In genomic region chr11:130114726-130115125, GRCh38 we compare ENCODE assay signal across 24 cellular contexts. TPM values are rescaled to one million over a fixed set of nuclear protein-coding genes. Genes with fewer than 3 reads are reported as not detected.
"Had no signal": no experiment of that assay in that cellular context is flagged by ENCODE, and none has a peak within 500 bp of the region (broad histone marks: within the 10 kb centered on the region; RNA-seq: fewer than 3 reads in every experiment).

No MANE protein-coding gene starts in this region.

- ATAC-seq: activated CD8-positive, alpha-beta T cell treated with anti-CD3 and anti-CD28 coated beads for 36 hours; activated T-helper 17 cell treated with anti-CD3 and anti-CD28 coated beads, Interleukin-2, amount 50 U/mL, for 72 hours; foreskin keratinocyte; left cardiac atrium had no signal

- H3K27me3 ChIP-seq: cardiac muscle cell, foreskin keratinocyte, suprapubic skin, vagina had no signal

- H3K4me3 ChIP-seq: cardiac muscle cell, lower lobe of right lung, suprapubic skin, vagina had no signal

- H3K9me3 Mint-ChIP-seq: activated CD8-positive, alpha-beta T cell treated with anti-CD3 and anti-CD28 coated beads for 36 hours; activated naive CD8-positive, alpha-beta T cell treated with anti-CD3 and anti-CD28 coated beads for 36 hours; activated T-helper 17 cell treated with anti-CD3 and anti-CD28 coated beads, Interleukin-2, amount 50 U/mL, for 72 hours; stimulated activated naive CD8-positive, alpha-beta T cell treated with anti-CD3 and anti-CD28 coated beads, Interleukin-15, Interleukin-2, amounts not matched to agents 100 ng/mL and 50 ng/mL, for 24 hours had no signal

- H3K27me3 Mint-ChIP-seq: activated T-helper 17 cell treated with anti-CD3 and anti-CD28 coated beads, Interleukin-2, amount 50 U/mL, for 72 hours had no signal

- DNase-seq: activated CD4-positive, alpha-beta T cell treated with anti-CD3 and anti-CD28 coated beads for 4 hours; activated CD8-positive, alpha-beta T cell treated with anti-CD3 and anti-CD28 coated beads for 36 hours; activated naive CD4-positive, alpha-beta T cell; activated naive CD8-positive, alpha-beta T cell treated with anti-CD3 and anti-CD28 coated beads for 36 hours; activated T-cell treated with anti-CD3 and anti-CD28 coated beads, Interleukin-2, amount 50 U/mL, for 1 hour; amniotic stem cell; foreskin keratinocyte; glutamatergic neuron; hippocampal formation; left cardiac atrium; lower lobe of right lung; occipital lobe; posterior cingulate gyrus; retina; stimulated activated CD4-positive, alpha-beta T cell treated with anti-CD3 and anti-CD28 coated beads, Interleukin-2, amount 100 ng/mL, for 48 hours; T-helper 2 cell; trophoblast cell had no signal

- H3K27ac ChIP-seq: cardiac muscle cell, foreskin keratinocyte, lower lobe of right lung, suprapubic skin, vagina had no signal

- H3K9me3 ChIP-seq: lower lobe of right lung, suprapubic skin, vagina had no signal

- H3K4me1 ChIP-seq: foreskin keratinocyte, suprapubic skin, vagina had no signal

- H3K27ac Mint-ChIP-seq: activated CD8-positive, alpha-beta T cell treated with anti-CD3 and anti-CD28 coated beads for 36 hours; activated naive CD8-positive, alpha-beta T cell treated with anti-CD3 and anti-CD28 coated beads for 36 hours; activated T-helper 17 cell treated with anti-CD3 and anti-CD28 coated beads, Interleukin-2, amount 50 U/mL, for 72 hours; stimulated activated naive CD8-positive, alpha-beta T cell treated with anti-CD3 and anti-CD28 coated beads, Interleukin-15, Interleukin-2, amounts not matched to agents 100 ng/mL and 50 ng/mL, for 24 hours had no signal

- H3K4me3 Mint-ChIP-seq: activated CD8-positive, alpha-beta T cell treated with anti-CD3 and anti-CD28 coated beads for 36 hours; activated naive CD8-positive, alpha-beta T cell treated with anti-CD3 and anti-CD28 coated beads for 36 hours; activated T-helper 17 cell treated with anti-CD3 and anti-CD28 coated beads, Interleukin-2, amount 50 U/mL, for 72 hours; stimulated activated naive CD8-positive, alpha-beta T cell treated with anti-CD3 and anti-CD28 coated beads, Interleukin-15, Interleukin-2, amounts not matched to agents 100 ng/mL and 50 ng/mL, for 24 hours had no signal

RNA-seq across cellular contexts. Expression of gene ST14, which starts 44.9 kb away (rescaled TPM):
- total RNA-seq: activated CD8-positive, alpha-beta T cell treated with anti-CD3 and anti-CD28 coated beads for 36 hours; occipital lobe had no signal
- polyA plus RNA-seq: fibroblast of lung, neural cell had no signal
